ENCODE assay signal across 8 cellular contexts in the genomic region with DNA sequence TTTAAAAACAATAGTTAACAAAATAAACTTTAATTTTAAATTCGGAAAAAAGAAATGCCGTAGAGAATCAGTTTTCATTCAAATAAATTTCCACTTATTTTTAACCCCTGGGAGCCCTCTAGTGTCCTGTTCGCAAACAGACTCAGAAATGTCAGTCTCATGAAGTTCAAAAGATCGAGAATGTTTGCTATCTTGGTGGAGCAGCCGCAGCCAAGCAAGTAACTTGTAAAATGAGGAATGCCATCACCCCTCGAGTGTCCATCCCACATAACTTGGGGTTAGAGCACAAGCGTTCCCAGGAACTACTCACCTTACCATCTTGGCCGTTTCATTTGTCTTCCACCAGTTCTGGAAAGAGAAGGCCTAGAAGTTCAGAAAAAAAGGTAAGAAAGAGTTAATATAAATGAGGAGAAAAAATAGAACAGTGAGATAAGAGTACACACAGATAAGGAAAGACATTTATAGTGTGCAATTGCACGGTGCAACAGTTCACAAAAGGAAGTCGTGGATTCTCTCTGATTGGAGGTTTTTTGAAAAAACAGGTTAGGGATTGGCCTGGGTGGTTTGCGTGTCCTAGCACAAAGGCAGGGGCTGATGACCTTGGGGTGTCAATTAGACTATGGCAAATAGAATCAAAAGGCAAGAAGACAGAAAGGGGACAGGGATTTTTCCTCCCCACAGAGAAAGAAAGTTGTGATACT. TPM values are rescaled to one million over a fixed set of nuclear protein-coding genes. Genes with fewer than 3 reads are reported as not detected.
DNase-seq lines count a peak whose midpoint lies in the region; ATAC-seq and TF ChIP-seq lines count a peak whose summit lies in the region.

A gene (minus strand): TSS at position 468 of the 701 bp plus-strand sequence. CDS start 1,650 bp downstream, outside the sequence.

- H4K20me1 ChIP-seq in BLaER1 treated with 17β-estradiol and CSF1 and Interleukin-3, amounts not matched to agents 10 nM and 100 nM: no peaks in the 10 kb centered on the region

- intact Hi-C loops in right cardiac atrium (cut with DNase I) (loop anchor here in 3 of 4 donors (5.0 to 10.0 kb wide), 2 partner anchors 178 to 180 kb away; no protein-coding TSS in a partner anchor), gastrocnemius medialis (cut with DNase I; ENCODE audit: low total_unique reads) (loop anchor here (1.0 kb wide), 1 partner anchor 180 kb away; no protein-coding TSS in a partner anchor)

- peaks cover 5 to 55% (median 14%) of the 10 kb centered on the region in 10 experiments; a peak in 17 of 20 replicates for H3K4me1 ChIP-seq in BLaER1 treated with 17β-estradiol and CSF1 and Interleukin-3, amounts not matched to agents 10 nM and 100 nM
- peaks cover 3% of the 10 kb centered on the region for H3K4me1 ChIP-seq in right cardiac atrium (ENCODE audit: control insufficient read depth, insufficient read depth, low read length)
- H3K4me1 ChIP-seq in gastrocnemius medialis: peaks cover 0 to 3% of the 10 kb centered on the region in 2 donors

- H3K9ac ChIP-seq in BLaER1 treated with 17β-estradiol and CSF1 and Interleukin-3, amounts not matched to agents 10 nM and 100 nM: peak within 1 kb of the TSS in 7 of 11 experiments; percentile 12 to 89 (median 82); a peak in 12 of 22 replicates

- peak; percentile 8 to 48 (median 33) for TF ChIP-seq CTCF in gastrocnemius medialis (IDR thresholded peaks at IDR 0.05 in 4 of 5, conservative IDR thresholded peaks at IDR 0.05 in 1 of 5)

- DNase-seq in NCI-H1930 (lab: John Stamatoyannopoulos, UW) (peak; percentile 11 to 15), right cardiac atrium (peak in 2 of 3 donors; percentile 24 to 63), gastrocnemius medialis (no peak)
- no peak for DNase-seq in activated effector memory CD4-positive, alpha-beta T cell treated with anti-CD3 and anti-CD28 coated beads, Interleukin-2, amount 50 U/mL, for 16 hours

- H3K4me3 ChIP-seq in BLaER1 treated with 17β-estradiol and CSF1 and Interleukin-3, amounts not matched to agents 10 nM and 100 nM: peak within 1 kb of the TSS in 6 of 10 experiments; percentile 15 to 70 (median 65); a peak in 11 of 20 replicates
- H3K4me3 ChIP-seq in right cardiac atrium (ENCODE audit: low read length) (peak within 1 kb of the TSS; percentile 50), gastrocnemius medialis (peak within 1 kb of the TSS; percentile 54 to 59 (median 57))

- no peaks in the 10 kb centered on the region for H3K27me3 ChIP-seq in BLaER1 treated with 17β-estradiol and CSF1 and Interleukin-3, amounts not matched to agents 10 nM and 100 nM
- H3K27me3 ChIP-seq in right cardiac atrium (ENCODE audit: control insufficient read depth, insufficient read depth) (no peaks in the 10 kb centered on the region), gastrocnemius medialis (no peaks in the 10 kb centered on the region)

- H3K27ac ChIP-seq in BLaER1 treated with 17β-estradiol and CSF1 and Interleukin-3, amounts not matched to agents 10 nM and 100 nM: peak within 1 kb of the TSS in 7 of 11 experiments; percentile 19 to 90 (median 86); a peak in 12 of 22 replicates
- H3K27ac ChIP-seq in angular gyrus (ENCODE audit: low read depth, low read length): peak within 1 kb of the TSS; percentile 59
- peak within 1 kb of the TSS; percentile 98 for H3K27ac ChIP-seq in right cardiac atrium (ENCODE audit: low read length)
- H3K27ac ChIP-seq in gastrocnemius medialis: peak within 1 kb of the TSS; percentile 50 to 73 (median 68)

- in situ Hi-C loops in gastrocnemius medialis (cut with MboI; ENCODE audit: low sequenced_read_pairs in 4 of 4): loop anchor here in 2 of 4 donors (5.0 to 10.0 kb wide), 2 partner anchors 178 to 180 kb away; no protein-coding TSS in a partner anchor

- H3K36me3 ChIP-seq in BLaER1 treated with 17β-estradiol and CSF1 and Interleukin-3, amounts not matched to agents 10 nM and 100 nM: peaks cover 0 to 37% (median 0%) of the 10 kb centered on the region in 11 experiments; a peak in 9 of 22 replicates
- H3K36me3 ChIP-seq in gastrocnemius medialis: no peaks in the 10 kb centered on the region

- ATAC-seq in GM19438 (IDR thresholded peaks at IDR 0.05; ENCODE audit: low read depth, unreplicated experiment): peak; percentile 49
- peak; percentile 74 to 77 for ATAC-seq in right cardiac atrium
- no peak for ATAC-seq in gastrocnemius medialis
- no peak for ATAC-seq in HG02852 (IDR thresholded peaks at IDR 0.05; ENCODE audit: unreplicated experiment)

- TF ChIP-seq POLR2A in gastrocnemius medialis (IDR thresholded peaks at IDR 0.05): no peak

- WGBS in right cardiac atrium: 2% methylated on average over 11 of the region's 11 CpGs

- peaks cover 0 to 28% (median 0%) of the 10 kb centered on the region in 11 experiments; a peak in 10 of 22 replicates for H3K9me3 ChIP-seq in BLaER1 treated with 17β-estradiol and CSF1 and Interleukin-3, amounts not matched to agents 10 nM and 100 nM (replicated peaks in 1 of 11)
- H3K9me3 ChIP-seq in right cardiac atrium (ENCODE audit: control insufficient read depth, low read length) (no peaks in the 10 kb centered on the region), gastrocnemius medialis (no peaks in the 10 kb centered on the region)

- H3K4me2 ChIP-seq in BLaER1 treated with 17β-estradiol and CSF1 and Interleukin-3, amounts not matched to agents 10 nM and 100 nM: peak within 1 kb of the TSS; percentile 19 to 96 (median 55); a peak in 20 of 22 replicates

RNA-seq across cellular contexts. Expression of the gene that starts here (rescaled TPM):
- total RNA-seq in right cardiac atrium (10 to 100 TPM; 62.9 to 81.4 (median 76.7) TPM), gastrocnemius medialis (1 to 10 TPM; 1.8 to 9.8 (median 7.9) TPM)
- polyA plus RNA-seq in right cardiac atrium: 25.8 TPM

Comparison
In these comparisons a context has a peak if more than half of its experiments do, and no peak if none do; other contexts are left out.
1. RNA of the gene that starts here (total RNA-seq): 62.9 to 81.4 TPM in right cardiac atrium; 1.8 to 9.8 TPM in gastrocnemius medialis; every median in the first group is over 4 times any median in the second.
2. ATAC-seq: peak in GM19438 (single experiment) and right cardiac atrium (2 of 2); none in gastrocnemius medialis (0 of 2) and HG02852 (single experiment).
3. DNase-seq: peak in NCI-H1930 (2 of 2) and right cardiac atrium (2 of 3); none in gastrocnemius medialis (0 of 2) and activated effector memory CD4-positive, alpha-beta T cell treated with anti-CD3 and anti-CD28 coated beads, Interleukin-2, amount 50 U/mL, for 16 hours (single experiment).
4. Peak in every context shown above with its lines, with median percentiles within 50 percentile points of each other: H3K27ac ChIP-seq and H3K4me3 ChIP-seq.